ENCODE assay signal across 8 cellular contexts in the genomic region with DNA sequence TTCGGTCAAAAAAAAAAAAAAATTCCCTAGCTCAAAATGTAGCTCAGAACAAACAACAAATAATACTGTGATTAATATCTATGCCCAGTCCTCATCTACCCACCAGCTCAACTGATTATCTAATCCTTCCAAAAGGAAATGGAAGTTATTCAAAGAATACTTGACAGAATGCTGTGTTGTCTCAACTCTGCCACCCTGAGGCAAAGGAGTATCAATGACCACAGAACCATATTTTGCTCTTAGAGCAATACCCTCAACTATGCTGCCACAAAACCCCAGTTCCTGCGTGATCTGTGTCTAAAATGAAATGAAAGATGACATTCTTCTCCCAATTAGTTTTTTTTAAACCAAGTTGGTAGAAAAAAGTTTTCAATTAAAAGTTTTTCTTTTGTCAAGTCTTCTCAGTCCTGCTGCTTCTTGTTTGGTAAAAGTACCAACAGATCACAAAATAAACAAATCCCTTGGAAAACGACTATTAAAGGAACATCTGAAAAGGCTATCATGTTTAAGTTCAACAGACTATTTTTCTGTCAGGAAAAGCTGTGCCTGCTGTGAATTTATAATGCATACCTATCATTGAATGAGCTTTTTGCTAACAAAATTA. TPM values are rescaled to one million over a fixed set of nuclear protein-coding genes. Genes with fewer than 3 reads are reported as not detected.
DNase-seq lines count a peak whose midpoint lies in the region; ATAC-seq, FAIRE-seq and TF ChIP-seq lines count a peak whose summit lies in the region.

No MANE protein-coding gene starts in this region.

- H3K36me3 Mint-ChIP-seq in CD8-positive, alpha-beta T cell: peaks cover 83% of the 10 kb centered on the region
- H3K36me3 Mint-ChIP-seq in natural killer cell: peaks cover 22% of the 10 kb centered on the region

- H4K20me1 ChIP-seq in GM23248 (ENCODE audit: insufficient read depth) (no peaks in the 10 kb centered on the region), endothelial cell of umbilical vein (replicated peaks; ENCODE audit: control insufficient read depth, extremely low read depth, insufficient read depth, low read length) (no peaks in the 10 kb centered on the region)

- H4K91ac ChIP-seq in neuronal stem cell (ENCODE audit: low read depth, low read length, poor library complexity): no peak overlapping the region

- no peak overlapping the region for H2BK5ac ChIP-seq in neuronal stem cell (ENCODE audit: low read length)

- no peaks in the 10 kb centered on the region for H3K27me3 Mint-ChIP-seq in CD8-positive, alpha-beta T cell (ENCODE audit: low read depth)
- no peaks in the 10 kb centered on the region for H3K27me3 Mint-ChIP-seq in natural killer cell (ENCODE audit: low read depth in 2 of 2)

- H3F3A ChIP-seq in GM23248 (ENCODE audit: insufficient read depth): peaks cover 32% of the 10 kb centered on the region

- H3K18ac ChIP-seq in neuronal stem cell (ENCODE audit: low read length): no peak overlapping the region

- TF ChIP-seq CTCF in CD8-positive, alpha-beta T cell (IDR thresholded peaks at IDR 0.05): peak; percentile 36
- peak in 5 of 6 experiments; percentile 1 to 56 (median 50) for TF ChIP-seq CTCF in Peyer's patch (IDR thresholded peaks at IDR 0.05)
- peak; percentile 8 to 38 for TF ChIP-seq CTCF in endothelial cell of umbilical vein (IDR thresholded peaks at IDR 0.05; ENCODE audit: extremely low read depth in 1 of 2, insufficient read depth in 1 of 2, low read depth in 1 of 2, low read length in 2 of 2)
- peak; percentile 47 for TF ChIP-seq CTCF in natural killer cell (IDR thresholded peaks at IDR 0.05)

- no peak for TF ChIP-seq POLR2A in Peyer's patch (IDR thresholded peaks at IDR 0.05)
- no peak for TF ChIP-seq POLR2A in endothelial cell of umbilical vein (IDR thresholded peaks at IDR 0.05; ENCODE audit: low read depth, low read length)

- H3K9me1 ChIP-seq in endothelial cell of umbilical vein (replicated peaks; ENCODE audit: control insufficient read depth, extremely low read depth, insufficient read depth, low read length): no peaks in the 10 kb centered on the region

- peak in 3 of 7 experiments; percentile 18 to 32 (median 24) for DNase-seq in CD8-positive, alpha-beta T cell
- DNase-seq in GM23248 (peak; percentile 78), Peyer's patch (no peak), endothelial cell of umbilical vein (ENCODE audit: low read depth, low spot score) (peak; percentile 47), natural killer cell (no peak), neuronal stem cell (ENCODE audit: low spot score) (no peak)

- intact Hi-C loops in CD8-positive, alpha-beta T cell (cut with DNase I, micrococcal nuclease): loop anchor here (1.0 to 5.0 kb wide), 4 partner anchors 185 to 614 kb away; no protein-coding TSS in a partner anchor
- intact Hi-C loops in endothelial cell of umbilical vein (cut with micrococcal nuclease): loop anchor here (10.0 kb wide), 1 partner anchor 617 kb away; no protein-coding TSS in a partner anchor
- intact Hi-C loops in natural killer cell (cut with micrococcal nuclease): loop anchor here (1.0 to 2.0 kb wide), 2 partner anchors 186 to 613 kb away; no protein-coding TSS in a partner anchor

- BruUV-seq in endothelial cell of umbilical vein (replicated peaks; lab: Mats Ljungman, UMichigan): no TSS peak

- no peaks in the 10 kb centered on the region for H3K79me2 ChIP-seq in GM23248 (ENCODE audit: insufficient read depth)
- H3K79me2 ChIP-seq in endothelial cell of umbilical vein (ENCODE audit: control insufficient read depth, insufficient read depth, low read length): no peaks in the 10 kb centered on the region

- H2BK12ac ChIP-seq in neuronal stem cell (ENCODE audit: low read length): no peak overlapping the region

- H3K27me3 ChIP-seq in CD8-positive, alpha-beta T cell (ENCODE audit: insufficient read depth, low read length): no peaks in the 10 kb centered on the region
- H3K27me3 ChIP-seq in GM23248 (replicated peaks; ENCODE audit: insufficient read depth) (no peaks in the 10 kb centered on the region), Peyer's patch (no peaks in the 10 kb centered on the region), endothelial cell of umbilical vein (ENCODE audit: control insufficient read depth in 2 of 2, insufficient read depth in 2 of 2, low read length in 2 of 2) (no peaks in the 10 kb centered on the region), neuronal stem cell (ENCODE audit: control insufficient read depth in 3 of 3, insufficient read depth in 3 of 3, low read depth in 1 of 3, low read length in 3 of 3) (no peaks in the 10 kb centered on the region)

- H3K4me2 ChIP-seq in GM23248 (ENCODE audit: unreplicated experiment): peak overlapping the region; percentile 46
- H3K4me2 ChIP-seq in endothelial cell of umbilical vein (ENCODE audit: insufficient read depth, low read length): no peak overlapping the region
- no peak overlapping the region for H3K4me2 ChIP-seq in neuronal stem cell (ENCODE audit: insufficient read depth, low read length, poor library complexity, severe bottlenecking)

- no peaks in the 10 kb centered on the region for H3K9me2 ChIP-seq in GM23248 (ENCODE audit: insufficient read depth)

- H3K14ac ChIP-seq in neuronal stem cell (ENCODE audit: low read length): no peak overlapping the region

- H3K9me3 ChIP-seq in CD8-positive, alpha-beta T cell (ENCODE audit: low read length): no peaks in the 10 kb centered on the region
- H3K9me3 ChIP-seq in GM23248 (ENCODE audit: low read depth) (no peaks in the 10 kb centered on the region), Peyer's patch (no peaks in the 10 kb centered on the region), endothelial cell of umbilical vein (replicated peaks; ENCODE audit: control insufficient read depth, insufficient read depth, low read length) (no peaks in the 10 kb centered on the region), neuronal stem cell (replicated peaks in 1 of 2; ENCODE audit: control insufficient read depth in 2 of 2, insufficient read depth in 1 of 2, low read depth in 1 of 2, low read length in 2 of 2) (no peaks in the 10 kb centered on the region)

- H2AK5ac ChIP-seq in neuronal stem cell (ENCODE audit: low read depth, low read length): no peak overlapping the region

- in situ Hi-C loops in GM23248 (cut with MboI): no loop called here

- no peak overlapping the region for H3K4me3 ChIP-seq in CD8-positive, alpha-beta T cell (ENCODE audit: low read depth, low read length)
- H3K4me3 ChIP-seq in GM23248 (no peak overlapping the region), Peyer's patch (no peak overlapping the region), endothelial cell of umbilical vein (replicated peaks in 1 of 3; ENCODE audit: insufficient read depth in 1 of 3, low read depth in 1 of 3, low read length in 3 of 3) (no peak overlapping the region), neuronal stem cell (ENCODE audit: low read length in 2 of 2) (no peak overlapping the region)

- peak overlapping the region; percentile 36 for H3K4me3 Mint-ChIP-seq in CD8-positive, alpha-beta T cell
- H3K4me3 Mint-ChIP-seq in natural killer cell: peak overlapping the region; percentile 78

- H3K79me1 ChIP-seq in neuronal stem cell (ENCODE audit: low read depth, low read length): no peaks in the 10 kb centered on the region

- H4K8ac ChIP-seq in neuronal stem cell (ENCODE audit: low read depth, low read length): no peak overlapping the region

- 78 to 84% methylated on average over 3 of the region's 3 CpGs for WGBS in GM23248 (ENCODE audit: low coverage in 1 of 2, low lambda C conversion rate in 2 of 2, missing lambda C conversion rate in 2 of 2), 2 experiments
- WGBS in neuronal stem cell (ENCODE audit: extremely low coverage in 2 of 2, insufficient read length in 2 of 2, insufficient replicate concordance in 1 of 2), 2 donors: no CpG with 5 or more reads among the region's 3 CpGs

- H3K9ac ChIP-seq in GM23248 (peak overlapping the region; percentile 6; the same call in 1 of the 2 replicates), endothelial cell of umbilical vein (replicated peaks; ENCODE audit: extremely low read depth, insufficient read depth, low read length) (no peak overlapping the region), neuronal stem cell (ENCODE audit: low read depth, low read length, poor library complexity) (no peak overlapping the region)

- ATAC-seq in CD8-positive, alpha-beta T cell: peak; percentile 79
- ATAC-seq in natural killer cell: peak; percentile 50 to 71 (median 67)
- no peak for ATAC-seq in HG02588 (IDR thresholded peaks at IDR 0.05; ENCODE audit: unreplicated experiment)
- no peak for ATAC-seq in GM18868 (IDR thresholded peaks at IDR 0.05; ENCODE audit: unreplicated experiment)

- dilution Hi-C loops in endothelial cell of umbilical vein (cut with MboI; ENCODE audit: extremely low pct_ligation_motif_present, low sequenced_read_pairs): no loop called here

- POLR2A ChIA-PET in CD8-positive, alpha-beta T cell (lab: Charles Lee): interaction anchor here (0.6 kb wide), 1 partner anchor 47 kb away, joined by 3 read pairs; no protein-coding TSS in a partner anchor
- POLR2A ChIA-PET in endothelial cell of umbilical vein (lab: Charles Lee): interaction anchor here (0.6 kb wide), 1 partner anchor 662 kb away, joined by 3 read pairs; no protein-coding TSS in a partner anchor

- H3K4me1 ChIP-seq in CD8-positive, alpha-beta T cell (ENCODE audit: insufficient read depth, low read length): peaks cover 39% of the 10 kb centered on the region
- H3K4me1 ChIP-seq in GM23248 (ENCODE audit: insufficient read depth) (peaks cover 43% of the 10 kb centered on the region), Peyer's patch (no peaks in the 10 kb centered on the region), endothelial cell of umbilical vein (ENCODE audit: control insufficient read depth, extremely low read depth, insufficient read depth, low read length) (no peaks in the 10 kb centered on the region), neuronal stem cell (ENCODE audit: control insufficient read depth in 2 of 2, insufficient read depth in 1 of 2, low read depth in 1 of 2, low read length in 2 of 2) (no peaks in the 10 kb centered on the region)

- FAIRE-seq in endothelial cell of umbilical vein (lab: Jason Lieb, UNC): peak; percentile 65

- no peaks in the 10 kb centered on the region for H3K9me3 Mint-ChIP-seq in CD8-positive, alpha-beta T cell
- no peaks in the 10 kb centered on the region for H3K9me3 Mint-ChIP-seq in natural killer cell

- no peak overlapping the region for H3K23ac ChIP-seq in neuronal stem cell (ENCODE audit: low read depth, low read length, poor library complexity)

- H3K4ac ChIP-seq in neuronal stem cell (ENCODE audit: low read length): no peak overlapping the region

- CTCF ChIA-PET in CD8-positive, alpha-beta T cell (lab: Charles Lee): interaction anchor here (0.6 to 3.0 kb wide), 22 partner anchors 10 to 613 kb away, joined by 3 to 20 read pairs (median 4); a partner anchor contains a TSS
- CTCF ChIA-PET in endothelial cell of umbilical vein (lab: Charles Lee): interaction anchor here (0.7 to 2.3 kb wide), 9 partner anchors 11 to 1519 kb away, joined by 3 to 6 read pairs (median 3); no protein-coding TSS in a partner anchor

- peaks cover 33% of the 10 kb centered on the region for H3K36me3 ChIP-seq in CD8-positive, alpha-beta T cell (ENCODE audit: insufficient read depth, low read length)
- peaks cover 41% of the 10 kb centered on the region for H3K36me3 ChIP-seq in GM23248 (ENCODE audit: low read depth)
- peaks cover 0 to 85% (median 0%) of the 10 kb centered on the region in 3 donors for H3K36me3 ChIP-seq in Peyer's patch
- peaks cover 17 to 18% of the 10 kb centered on the region in 2 experiments for H3K36me3 ChIP-seq in endothelial cell of umbilical vein (ENCODE audit: control insufficient read depth in 2 of 2, extremely low read depth in 1 of 2, insufficient read depth in 2 of 2, low read length in 2 of 2)
- peaks cover 36 to 97% of the 10 kb centered on the region in 2 donors for H3K36me3 ChIP-seq in neuronal stem cell (replicated peaks in 1 of 2; ENCODE audit: control insufficient read depth in 2 of 2, insufficient read depth in 2 of 2, low read length in 2 of 2)

- H3K27ac Mint-ChIP-seq in CD8-positive, alpha-beta T cell: peak overlapping the region; percentile 91
- H3K27ac Mint-ChIP-seq in natural killer cell: peak overlapping the region; percentile 87 to 95

- H2BK120ac ChIP-seq in neuronal stem cell (ENCODE audit: low read depth, low read length): no peak overlapping the region

- H2AFZ ChIP-seq in GM23248 (no peak overlapping the region), endothelial cell of umbilical vein (ENCODE audit: low read depth, low read length) (no peak overlapping the region), neuronal stem cell (ENCODE audit: low read length) (no peak overlapping the region)

- H2BK15ac ChIP-seq in neuronal stem cell (ENCODE audit: low read length): no peak overlapping the region

- no peak overlapping the region for H3K27ac ChIP-seq in CD8-positive, alpha-beta T cell (ENCODE audit: low read depth, low read length)
- H3K27ac ChIP-seq in GM23248 (0 out of 2 replicates have a peak overlapping the region, but pooled peaks have one; percentile 90), Peyer's patch (no peak overlapping the region), endothelial cell of umbilical vein (ENCODE audit: insufficient read depth, low read depth, low read length) (no peak overlapping the region), neuronal stem cell (replicated peaks; ENCODE audit: low read length) (no peak overlapping the region)

- H3K4me1 Mint-ChIP-seq in CD8-positive, alpha-beta T cell (ENCODE audit: low read depth): peaks cover 43% of the 10 kb centered on the region
- H3K4me1 Mint-ChIP-seq in natural killer cell: peaks cover 44 to 47% of the 10 kb centered on the region in 2 donors

RNA-seq across cellular contexts. Expression of a gene that starts 21.6 kb away (rescaled TPM):
- 10 to 100 TPM; 13.1 to 14.7 TPM for total RNA-seq in CD8-positive, alpha-beta T cell
- 11.3 and 18.9 TPM in 2 replicates for total RNA-seq in GM23248 (2014; rRNA removed; shearing (Covaris generic))
- 25.7 and 29.1 TPM in 2 replicates for polyA plus RNA-seq in GM23248 (2016; fragmentation: Nextera tagmentation; extraction: Ambion mirVana)
- total RNA-seq in Peyer's patch: 100 to 1,000 TPM in 1 of 4 donors, 10 to 100 TPM in 3; 19.1 to 142 (median 24.2) TPM
- 58.5 and 58.7 TPM in 2 replicates for total RNA-seq in endothelial cell of umbilical vein
- polyA plus RNA-seq in endothelial cell of umbilical vein: 7.2 and 11.6 TPM in 2 replicates
- 17.7 and 18.8 TPM in 2 replicates for polyA plus RNA-seq in endothelial cell of umbilical vein (2011; cell fraction: cytosol; rRNA removed)
- polyA plus RNA-seq in endothelial cell of umbilical vein (2011; cell fraction: nucleus; rRNA removed): 55.3 and 82.8 TPM in 2 replicates
- polyA plus RNA-seq in endothelial cell of umbilical vein (2012): 36.5 and 52.9 TPM in 2 replicates
- 10.4 and 11.5 TPM in 2 replicates for polyA minus RNA-seq in endothelial cell of umbilical vein
- polyA minus RNA-seq in endothelial cell of umbilical vein (2011; cell fraction: cytosol; rRNA and poly(A)+ RNA removed): 23.6 TPM
- polyA minus RNA-seq in endothelial cell of umbilical vein (2011; cell fraction: nucleus; rRNA and poly(A)+ RNA removed): 8.8 and 14.1 TPM in 2 replicates
- total RNA-seq in natural killer cell: 10 to 100 TPM; 32.5 to 48.7 (median 48.5) TPM
- 28.9 TPM for polyA plus RNA-seq in neuronal stem cell (2013, experiment 1 of 2)
- polyA plus RNA-seq in neuronal stem cell (2013, experiment 2 of 2): 28.7 TPM

RNA-seq across cellular contexts. Expression of a gene that starts 39.3 kb away (rescaled TPM):
- total RNA-seq in CD8-positive, alpha-beta T cell: under 1 TPM in 1 of 2 experiments, not detected in 1; 0.28 TPM
- not detected in 2 replicates for total RNA-seq in GM23248 (2014; rRNA removed; shearing (Covaris generic))
- polyA plus RNA-seq in GM23248 (2016; fragmentation: Nextera tagmentation; extraction: Ambion mirVana): not detected in 2 replicates
- total RNA-seq in Peyer's patch: under 1 TPM in 1 of 4 donors, not detected in 3; 0.66 TPM
- total RNA-seq in endothelial cell of umbilical vein: not detected in 2 replicates
- polyA plus RNA-seq in endothelial cell of umbilical vein: 0.03 and 0.08 TPM in 2 replicates
- 0.01 TPM in 1 of 2 replicates, not detected in the other for polyA plus RNA-seq in endothelial cell of umbilical vein (2011; cell fraction: cytosol; rRNA removed)
- not detected in 2 replicates for polyA plus RNA-seq in endothelial cell of umbilical vein (2011; cell fraction: nucleus; rRNA removed)
- not detected in 2 replicates for polyA plus RNA-seq in endothelial cell of umbilical vein (2012)
- polyA minus RNA-seq in endothelial cell of umbilical vein: not detected in 2 replicates
- polyA minus RNA-seq in endothelial cell of umbilical vein (2011; cell fraction: cytosol; rRNA and poly(A)+ RNA removed): not detected
- polyA minus RNA-seq in endothelial cell of umbilical vein (2011; cell fraction: nucleus; rRNA and poly(A)+ RNA removed): not detected in 2 replicates
- under 1 TPM in 1 of 3 donors, not detected in 2; 0.42 TPM for total RNA-seq in natural killer cell
- 1.2 TPM for polyA plus RNA-seq in neuronal stem cell (2013, experiment 1 of 2)
- 1.4 TPM for polyA plus RNA-seq in neuronal stem cell (2013, experiment 2 of 2)

Comparison
In these comparisons a context has a peak if more than half of its experiments do, and no peak if none do; other contexts are left out.
1. ATAC-seq: peak in CD8-positive, alpha-beta T cell (single experiment) and natural killer cell (3 of 3); none in HG02588 (single experiment) and GM18868 (single experiment).
2. DNase-seq: peak in GM23248 (single experiment) and endothelial cell of umbilical vein (single experiment); none in Peyer's patch (0 of 3), natural killer cell (single experiment) and neuronal stem cell (single experiment).
3. Peak in every context shown above with its lines, with median percentiles within 50 percentile points of each other: CTCF ChIP-seq.